In the genomic region with DNA sequence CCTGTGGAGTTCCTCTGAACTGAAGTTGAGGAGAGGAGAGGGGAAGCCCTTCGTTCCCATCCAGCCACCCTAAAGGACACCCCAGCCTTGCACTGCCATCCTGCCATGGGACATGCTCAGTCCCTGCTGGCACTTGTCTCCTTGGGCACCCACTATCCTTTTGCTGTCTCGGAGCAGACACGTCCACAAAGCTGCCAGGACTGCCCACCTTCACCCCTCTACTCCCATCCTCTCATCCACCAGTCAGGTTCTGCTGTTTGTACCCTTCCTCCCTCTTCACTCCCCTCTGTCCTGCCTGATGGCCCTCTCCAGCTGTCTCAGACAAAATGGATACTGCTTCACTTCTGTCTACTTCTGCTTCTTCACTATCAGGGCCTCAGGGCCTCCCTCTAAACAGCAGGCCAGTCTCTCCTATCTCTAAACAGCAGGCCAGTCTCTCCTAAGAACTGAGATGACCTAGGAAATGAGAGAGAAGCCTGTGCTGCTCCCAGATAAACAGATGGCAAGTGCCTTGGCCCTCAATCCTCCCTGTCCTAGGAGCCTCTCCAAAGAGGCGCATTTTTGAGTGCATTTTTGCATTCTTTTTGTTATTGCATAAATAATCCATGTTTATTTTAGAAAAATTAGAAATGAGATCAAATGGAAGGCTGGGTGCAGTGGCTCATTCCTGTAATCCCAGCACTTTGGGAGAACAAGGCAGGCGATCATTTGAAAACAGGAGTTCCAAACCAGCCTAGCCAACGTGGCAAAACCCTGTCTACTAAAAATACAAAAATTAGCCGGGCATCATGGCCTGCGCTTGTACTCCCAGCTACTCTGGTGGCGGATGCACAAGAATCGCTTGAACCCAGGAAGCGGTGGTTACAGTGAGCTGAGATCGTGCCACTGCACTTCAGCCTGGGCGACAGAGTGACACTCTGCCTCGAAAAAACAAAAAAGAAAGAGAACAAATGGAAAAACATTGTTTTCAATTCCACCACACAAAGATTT, we compare ENCODE assay signal across 1 cellular context.
TF ChIP-seq lines count a peak whose summit lies in the region.

No MANE protein-coding gene starts in this region.

TF ChIP-seq in K562, 482 proteins besides CTCF, POLR2A, EP300 and RAD21 (continued from another document and continues in another):
- TF ChIP-seq FOSL1 (tag; conservative IDR thresholded peaks at IDR 0.05): peak; percentile 74
- peak; percentile 93; the same call in 1 of the 2 replicates for TF ChIP-seq ZNF175 (CRISPR knock-in tag; IDR thresholded peaks at IDR 0.05; ENCODE audit: low read depth)
- no peak for TF ChIP-seq ZNF507 (tag; conservative IDR thresholded peaks at IDR 0.05)
- TF ChIP-seq ETV5 (CRISPR knock-in tag; IDR thresholded peaks at IDR 0.05; ENCODE audit: low read depth): peak; percentile 85
- TF ChIP-seq ZNF133 (CRISPR knock-in tag; IDR thresholded peaks at IDR 0.05): peak; percentile 79; the same call in 1 of the 2 replicates
- TF ChIP-seq, protein P1, sequence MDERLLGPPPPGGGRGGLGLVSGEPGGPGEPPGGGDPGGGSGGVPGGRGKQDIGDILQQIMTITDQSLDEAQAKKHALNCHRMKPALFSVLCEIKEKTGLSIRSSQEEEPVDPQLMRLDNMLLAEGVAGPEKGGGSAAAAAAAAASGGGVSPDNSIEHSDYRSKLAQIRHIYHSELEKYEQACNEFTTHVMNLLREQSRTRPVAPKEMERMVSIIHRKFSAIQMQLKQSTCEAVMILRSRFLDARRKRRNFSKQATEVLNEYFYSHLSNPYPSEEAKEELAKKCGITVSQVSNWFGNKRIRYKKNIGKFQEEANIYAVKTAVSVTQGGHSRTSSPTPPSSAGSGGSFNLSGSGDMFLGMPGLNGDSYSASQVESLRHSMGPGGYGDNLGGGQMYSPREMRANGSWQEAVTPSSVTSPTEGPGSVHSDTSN (CRISPR knock-in tag; IDR thresholded peaks at IDR 0.05; ENCODE audit: low read depth): no peak
- TF ChIP-seq, protein P1 (tag; conservative IDR thresholded peaks at IDR 0.05; ENCODE audit: low read depth): peak; percentile 81
- TF ChIP-seq RAD51 (IDR thresholded peaks at IDR 0.05; ENCODE audit: borderline replicate concordance, low read depth): peak; percentile 55; the same call in 1 of the 2 replicates
- TF ChIP-seq ZNF644 (tag; IDR thresholded peaks at IDR 0.05; ENCODE audit: low read depth): peak; percentile 99
- no peak for TF ChIP-seq NELFE (IDR thresholded peaks at IDR 0.05; ENCODE audit: insufficient read depth, insufficient read length)
- TF ChIP-seq TGIF2 (CRISPR knock-in tag; IDR thresholded peaks at IDR 0.05): no peak
- peak; percentile 86 for TF ChIP-seq TAF1 (IDR thresholded peaks at IDR 0.05; ENCODE audit: control insufficient read depth, extremely low read depth, insufficient read depth, low read length, severe bottlenecking)
- TF ChIP-seq U2AF1 (optimal IDR thresholded peaks at IDR 0.05; ENCODE audit: low read depth, low read length): no peak
- TF ChIP-seq MEF2A (IDR thresholded peaks at IDR 0.05; ENCODE audit: control insufficient read depth, low read depth, low read length): peak; percentile 84
- TF ChIP-seq SMARCE1 (IDR thresholded peaks at IDR 0.05): peak; percentile 99
- TF ChIP-seq, protein P2, sequence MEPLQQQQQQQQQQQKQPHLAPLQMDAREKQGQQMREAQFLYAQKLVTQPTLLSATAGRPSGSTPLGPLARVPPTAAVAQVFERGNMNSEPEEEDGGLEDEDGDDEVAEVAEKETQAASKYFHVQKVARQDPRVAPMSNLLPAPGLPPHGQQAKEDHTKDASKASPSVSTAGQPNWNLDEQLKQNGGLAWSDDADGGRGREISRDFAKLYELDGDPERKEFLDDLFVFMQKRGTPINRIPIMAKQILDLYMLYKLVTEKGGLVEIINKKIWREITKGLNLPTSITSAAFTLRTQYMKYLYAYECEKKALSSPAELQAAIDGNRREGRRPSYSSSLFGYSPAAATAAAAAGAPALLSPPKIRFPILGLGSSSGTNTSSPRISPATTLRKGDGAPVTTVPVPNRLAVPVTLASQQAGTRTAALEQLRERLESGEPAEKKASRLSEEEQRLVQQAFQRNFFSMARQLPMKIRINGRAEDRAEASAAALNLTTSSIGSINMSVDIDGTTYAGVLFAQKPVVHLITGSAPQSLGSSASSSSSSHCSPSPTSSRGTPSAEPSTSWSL (CRISPR knock-in tag; IDR thresholded peaks at IDR 0.05; ENCODE audit: borderline replicate concordance): peak; percentile 84; the same call in 1 of the 2 replicates
- TF ChIP-seq ZNF165 (CRISPR knock-in tag; IDR thresholded peaks at IDR 0.05; ENCODE audit: borderline replicate concordance): peak; percentile 72; the same call in 1 of the 2 replicates
- TF ChIP-seq KAT8 (IDR thresholded peaks at IDR 0.05; ENCODE audit: low read depth): peak; percentile 92
- TF ChIP-seq ZNF561 (CRISPR knock-in tag; conservative IDR thresholded peaks at IDR 0.05): peak; percentile 8; the same call in 1 of the 2 replicates
- peak; percentile 75 for TF ChIP-seq PTRF (tag; IDR thresholded peaks at IDR 0.05)
- TF ChIP-seq BRCA1 (IDR thresholded peaks at IDR 0.05): no peak
- TF ChIP-seq BRCA1 (CRISPR knock-in tag; IDR thresholded peaks at IDR 0.05): no peak
- TF ChIP-seq ZEB2 (IDR thresholded peaks at IDR 0.05): no peak; the same call in 1 of the 2 replicates
- TF ChIP-seq, protein P3, sequence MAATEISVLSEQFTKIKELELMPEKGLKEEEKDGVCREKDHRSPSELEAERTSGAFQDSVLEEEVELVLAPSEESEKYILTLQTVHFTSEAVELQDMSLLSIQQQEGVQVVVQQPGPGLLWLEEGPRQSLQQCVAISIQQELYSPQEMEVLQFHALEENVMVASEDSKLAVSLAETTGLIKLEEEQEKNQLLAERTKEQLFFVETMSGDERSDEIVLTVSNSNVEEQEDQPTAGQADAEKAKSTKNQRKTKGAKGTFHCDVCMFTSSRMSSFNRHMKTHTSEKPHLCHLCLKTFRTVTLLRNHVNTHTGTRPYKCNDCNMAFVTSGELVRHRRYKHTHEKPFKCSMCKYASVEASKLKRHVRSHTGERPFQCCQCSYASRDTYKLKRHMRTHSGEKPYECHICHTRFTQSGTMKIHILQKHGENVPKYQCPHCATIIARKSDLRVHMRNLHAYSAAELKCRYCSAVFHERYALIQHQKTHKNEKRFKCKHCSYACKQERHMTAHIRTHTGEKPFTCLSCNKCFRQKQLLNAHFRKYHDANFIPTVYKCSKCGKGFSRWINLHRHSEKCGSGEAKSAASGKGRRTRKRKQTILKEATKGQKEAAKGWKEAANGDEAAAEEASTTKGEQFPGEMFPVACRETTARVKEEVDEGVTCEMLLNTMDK (IDR thresholded peaks at IDR 0.05; ENCODE audit: borderline replicate concordance, insufficient read depth, low read depth, low read length, poor library complexity, severe bottlenecking): no peak
- TF ChIP-seq SOX6 (IDR thresholded peaks at IDR 0.05): peak; percentile 96
- no peak for TF ChIP-seq IRF2 (CRISPR knock-in tag; IDR thresholded peaks at IDR 0.05)
- peak; percentile 33 for TF ChIP-seq TEAD2 (tag; IDR thresholded peaks at IDR 0.05)
- TF ChIP-seq DDX20 (tag; IDR thresholded peaks at IDR 0.05; ENCODE audit: low read depth): peak; percentile 72
- no peak for TF ChIP-seq RBM17 (IDR thresholded peaks at IDR 0.05; ENCODE audit: borderline replicate concordance, low read depth, low read length)
- no peak; the same call in 1 of the 2 replicates for TF ChIP-seq CHD2 (IDR thresholded peaks at IDR 0.05; ENCODE audit: low read depth, low read length)
- peak; percentile 78; the same call in 1 of the 2 replicates for TF ChIP-seq EHMT2 (IDR thresholded peaks at IDR 0.05)
- no peak for TF ChIP-seq SIRT6 (IDR thresholded peaks at IDR 0.05; ENCODE audit: low read depth, low read length)
- peak; percentile 67; the same call in 1 of the 2 replicates for TF ChIP-seq CTBP1 (IDR thresholded peaks at IDR 0.05; ENCODE audit: borderline replicate concordance)
- TF ChIP-seq NUFIP1 (IDR thresholded peaks at IDR 0.05; ENCODE audit: partially characterized antibody): peak; percentile 94
- TF ChIP-seq, protein P4, sequence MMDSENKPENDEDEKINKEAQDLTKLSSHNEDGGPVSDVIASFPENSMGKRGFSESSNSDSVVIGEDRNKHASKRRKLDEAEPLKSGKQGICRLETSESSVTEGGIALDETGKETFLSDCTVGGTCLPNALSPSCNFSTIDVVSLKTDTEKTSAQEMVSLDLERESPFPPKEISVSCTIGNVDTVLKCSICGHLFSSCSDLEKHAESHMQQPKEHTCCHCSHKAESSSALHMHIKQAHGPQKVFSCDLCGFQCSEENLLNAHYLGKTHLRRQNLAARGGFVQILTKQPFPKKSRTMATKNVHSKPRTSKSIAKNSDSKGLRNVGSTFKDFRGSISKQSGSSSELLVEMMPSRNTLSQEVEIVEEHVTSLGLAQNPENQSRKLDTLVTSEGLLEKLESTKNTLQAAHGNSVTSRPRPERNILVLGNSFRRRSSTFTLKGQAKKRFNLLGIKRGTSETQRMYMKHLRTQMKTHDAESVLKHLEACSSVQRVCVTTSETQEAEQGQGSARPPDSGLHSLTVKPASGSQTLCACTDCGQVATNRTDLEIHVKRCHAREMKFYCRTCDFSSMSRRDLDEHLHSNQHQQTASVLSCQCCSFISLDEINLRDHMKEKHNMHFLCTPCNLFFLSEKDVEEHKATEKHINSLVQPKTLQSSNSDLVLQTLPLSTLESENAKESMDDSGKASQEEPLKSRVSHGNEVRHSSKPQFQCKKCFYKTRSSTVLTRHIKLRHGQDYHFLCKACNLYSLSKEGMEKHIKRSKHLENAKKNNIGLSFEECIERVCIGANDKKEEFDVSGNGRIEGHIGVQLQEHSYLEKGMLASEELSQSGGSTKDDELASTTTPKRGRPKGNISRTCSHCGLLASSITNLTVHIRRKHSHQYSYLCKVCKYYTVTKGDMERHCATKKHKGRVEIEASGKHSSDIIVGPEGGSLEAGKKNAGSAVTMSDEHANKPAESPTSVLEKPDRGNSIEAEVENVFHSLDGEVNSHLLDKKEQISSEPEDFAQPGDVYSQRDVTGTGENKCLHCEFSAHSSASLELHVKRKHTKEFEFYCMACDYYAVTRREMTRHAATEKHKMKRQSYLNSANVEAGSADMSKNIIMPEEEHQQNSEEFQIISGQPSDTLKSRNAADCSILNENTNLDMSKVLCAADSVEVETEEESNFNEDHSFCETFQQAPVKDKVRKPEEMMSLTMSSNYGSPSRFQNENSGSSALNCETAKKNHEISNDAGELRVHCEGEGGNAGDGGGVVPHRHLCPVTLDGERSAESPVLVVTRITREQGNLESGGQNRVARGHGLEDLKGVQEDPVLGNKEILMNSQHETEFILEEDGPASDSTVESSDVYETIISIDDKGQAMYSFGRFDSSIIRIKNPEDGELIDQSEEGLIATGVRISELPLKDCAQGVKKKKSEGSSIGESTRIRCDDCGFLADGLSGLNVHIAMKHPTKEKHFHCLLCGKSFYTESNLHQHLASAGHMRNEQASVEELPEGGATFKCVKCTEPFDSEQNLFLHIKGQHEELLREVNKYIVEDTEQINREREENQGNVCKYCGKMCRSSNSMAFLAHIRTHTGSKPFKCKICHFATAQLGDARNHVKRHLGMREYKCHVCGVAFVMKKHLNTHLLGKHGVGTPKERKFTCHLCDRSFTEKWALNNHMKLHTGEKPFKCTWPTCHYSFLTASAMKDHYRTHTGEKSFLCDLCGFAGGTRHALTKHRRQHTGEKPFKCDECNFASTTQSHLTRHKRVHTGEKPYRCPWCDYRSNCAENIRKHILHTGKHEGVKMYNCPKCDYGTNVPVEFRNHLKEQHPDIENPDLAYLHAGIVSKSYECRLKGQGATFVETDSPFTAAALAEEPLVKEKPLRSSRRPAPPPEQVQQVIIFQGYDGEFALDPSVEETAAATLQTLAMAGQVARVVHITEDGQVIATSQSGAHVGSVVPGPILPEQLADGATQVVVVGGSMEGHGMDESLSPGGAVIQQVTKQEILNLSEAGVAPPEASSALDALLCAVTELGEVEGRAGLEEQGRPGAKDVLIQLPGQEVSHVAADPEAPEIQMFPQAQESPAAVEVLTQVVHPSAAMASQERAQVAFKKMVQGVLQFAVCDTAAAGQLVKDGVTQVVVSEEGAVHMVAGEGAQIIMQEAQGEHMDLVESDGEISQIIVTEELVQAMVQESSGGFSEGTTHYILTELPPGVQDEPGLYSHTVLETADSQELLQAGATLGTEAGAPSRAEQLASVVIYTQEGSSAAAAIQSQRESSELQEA (IDR thresholded peaks at IDR 0.05; ENCODE audit: low read depth): peak; percentile 57; the same call in 1 of the 2 replicates
- TF ChIP-seq TFAM (CRISPR knock-in tag; conservative IDR thresholded peaks at IDR 0.05): no peak
- TF ChIP-seq ZZZ3 (IDR thresholded peaks at IDR 0.05): no peak
- peak; percentile 80 for TF ChIP-seq SPI1 (IDR thresholded peaks at IDR 0.05; ENCODE audit: borderline replicate concordance, low read depth, low read length)
- peak; percentile 88 for TF ChIP-seq ZNF274 (IDR thresholded peaks at IDR 0.05; ENCODE audit: borderline replicate concordance, low read depth, low read length)
- peak; percentile 99 for TF ChIP-seq NFIC (IDR thresholded peaks at IDR 0.05)
- TF ChIP-seq ILK (tag; IDR thresholded peaks at IDR 0.05; ENCODE audit: borderline replicate concordance, low read depth): peak; percentile 51; the same call in 1 of the 2 replicates
- TF ChIP-seq PML (IDR thresholded peaks at IDR 0.05; ENCODE audit: low read length): peak; percentile 99
- TF ChIP-seq, protein P5, sequence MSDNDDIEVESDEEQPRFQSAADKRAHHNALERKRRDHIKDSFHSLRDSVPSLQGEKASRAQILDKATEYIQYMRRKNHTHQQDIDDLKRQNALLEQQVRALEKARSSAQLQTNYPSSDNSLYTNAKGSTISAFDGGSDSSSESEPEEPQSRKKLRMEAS (CRISPR knock-in tag; IDR thresholded peaks at IDR 0.05): peak; percentile 87
- TF ChIP-seq NFE2L1 (tag; IDR thresholded peaks at IDR 0.05; ENCODE audit: borderline replicate concordance, low read depth): peak; percentile 3; the same call in 1 of the 2 replicates
- TF ChIP-seq FOXK2 (conservative IDR thresholded peaks at IDR 0.05 in 1 of 2, IDR thresholded peaks at IDR 0.05 in 1 of 2; ENCODE audit: low read depth in 2 of 2): peak; percentile 83 to 88
- peak; percentile 99 for TF ChIP-seq NBN (IDR thresholded peaks at IDR 0.05; ENCODE audit: low read depth)
- TF ChIP-seq YBX1 (IDR thresholded peaks at IDR 0.05): no peak; the same call in 1 of the 2 replicates
- peak; percentile 82 for TF ChIP-seq CREB1 (IDR thresholded peaks at IDR 0.05)
- no peak for TF ChIP-seq CREB1 (CRISPR knock-in tag; IDR thresholded peaks at IDR 0.05)
- peak; percentile 100 for TF ChIP-seq HDGF (IDR thresholded peaks at IDR 0.05)
